ENCODE assay signal across 10 cellular contexts in the genomic region with DNA sequence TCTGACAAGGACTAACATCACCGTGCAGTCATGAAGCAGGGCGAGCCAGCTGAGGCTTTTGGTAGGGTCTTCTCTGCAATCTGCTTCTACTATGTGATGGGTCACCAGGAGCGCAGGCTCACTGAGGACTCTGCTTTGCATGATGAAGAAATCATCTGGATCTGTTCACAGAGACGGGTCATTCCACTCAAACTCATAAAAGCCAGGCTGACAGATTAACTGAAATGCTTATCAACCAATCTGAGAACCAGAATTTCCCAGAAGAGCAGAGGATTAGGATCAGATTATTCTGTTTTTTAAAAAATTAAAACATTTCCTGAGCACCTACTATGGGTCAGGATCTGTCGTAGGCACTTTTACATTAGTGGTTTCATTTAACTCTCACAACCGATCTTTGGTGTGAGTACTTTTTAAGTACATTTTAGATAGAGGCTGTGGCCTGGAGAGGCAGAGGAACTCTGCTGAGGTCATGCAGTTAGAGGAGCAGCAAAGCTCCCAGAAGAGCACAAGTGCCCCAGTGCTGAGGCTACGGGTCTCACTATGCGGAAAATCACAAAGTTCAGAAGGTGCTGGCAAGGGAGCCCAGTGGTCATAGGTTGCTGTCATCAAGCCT.
DNase-seq lines count a peak whose midpoint lies in the region; ATAC-seq and TF ChIP-seq lines count a peak whose summit lies in the region.
"Had no signal": no experiment of that assay in that cellular context is flagged by ENCODE, and none has a peak within 500 bp of the region (broad histone marks: within the 10 kb centered on the region; RNA-seq: fewer than 3 reads in every experiment).

No MANE protein-coding gene starts in this region.

- H3K9me3 Mint-ChIP-seq in glutamatergic neuron (ENCODE audit: unreplicated experiment) (peaks cover 8% of the 10 kb centered on the region), progenitor cell of endocrine pancreas (ENCODE audit: low read depth) (no peaks in the 10 kb centered on the region)

- H3K4me1 Mint-ChIP-seq in glutamatergic neuron (ENCODE audit: low read depth, unreplicated experiment): peaks cover 49% of the 10 kb centered on the region
- H3K4me1 Mint-ChIP-seq in progenitor cell of endocrine pancreas (ENCODE audit: low read depth): peaks cover 16% of the 10 kb centered on the region

- DNase-seq in HuH-7 (ENCODE audit: low spot score) (peak; percentile 34), RWPE2 (ENCODE audit: low spot score) (no peak), glutamatergic neuron (no peak), progenitor cell of endocrine pancreas (ENCODE audit: low spot score, unreplicated experiment) (no peak), HK-2 (ENCODE audit: unreplicated experiment) (no peak), dorsolateral prefrontal cortex (no peak)
- DNase-seq: Kasumi-1; stimulated activated naive CD4-positive, alpha-beta T cell treated with Interleukin-2 at 50 U/mL for 16 hours had no signal

- H3K4me1 ChIP-seq in RWPE2 (ENCODE audit: insufficient read depth, poor library complexity, severe bottlenecking): peaks cover 35% of the 10 kb centered on the region

- intact Hi-C loops in dorsolateral prefrontal cortex (cut with DNase I): no loop called here

- no peaks in the 10 kb centered on the region for H3K36me3 ChIP-seq in RWPE2 (ENCODE audit: low read depth)

- H3K27me3 ChIP-seq in RWPE2 (ENCODE audit: insufficient read depth, poor library complexity, severe bottlenecking) (no peaks in the 10 kb centered on the region), dorsolateral prefrontal cortex (no peaks in the 10 kb centered on the region)

- no peak overlapping the region for H3K4me3 ChIP-seq in RWPE2 (ENCODE audit: severe bottlenecking)
- no peak overlapping the region for H3K4me3 ChIP-seq in dorsolateral prefrontal cortex

- no peaks in the 10 kb centered on the region for H3K9me3 ChIP-seq in RWPE2 (ENCODE audit: severe bottlenecking)

- H3K27ac Mint-ChIP-seq in glutamatergic neuron (ENCODE audit: unreplicated experiment) (peak overlapping the region; percentile 67), progenitor cell of endocrine pancreas (peak overlapping the region; percentile 81)

- H3K27ac ChIP-seq in RWPE2 (ENCODE audit: poor library complexity, severe bottlenecking) (peak overlapping the region; percentile 8), dorsolateral prefrontal cortex (no peak overlapping the region)

- no peak for TF ChIP-seq CTCF in RWPE2 (IDR thresholded peaks at IDR 0.05; ENCODE audit: poor library complexity, severe bottlenecking)
- TF ChIP-seq CTCF in glutamatergic neuron (IDR thresholded peaks at IDR 0.05; ENCODE audit: partially characterized antibody, unreplicated experiment): no peak
- TF ChIP-seq CTCF in progenitor cell of endocrine pancreas (IDR thresholded peaks at IDR 0.05; ENCODE audit: unreplicated experiment): no peak
- no peak for TF ChIP-seq CTCF in dorsolateral prefrontal cortex (IDR thresholded peaks at IDR 0.05 in 54 of 56, conservative IDR thresholded peaks at IDR 0.05 in 2 of 56; ENCODE audit: low read depth in 1 of 56, partially characterized antibody in 56 of 56)

- H3K36me3 Mint-ChIP-seq in glutamatergic neuron (ENCODE audit: unreplicated experiment) (no peaks in the 10 kb centered on the region), progenitor cell of endocrine pancreas (ENCODE audit: insufficient read depth) (no peaks in the 10 kb centered on the region)

- H3K27me3 Mint-ChIP-seq in glutamatergic neuron (ENCODE audit: unreplicated experiment): peaks cover 3% of the 10 kb centered on the region
- H3K27me3 Mint-ChIP-seq in progenitor cell of endocrine pancreas: no peaks in the 10 kb centered on the region

- peak overlapping the region; percentile 23 for H3K4me3 Mint-ChIP-seq in glutamatergic neuron (ENCODE audit: unreplicated experiment)
- H3K4me3 Mint-ChIP-seq in progenitor cell of endocrine pancreas (ENCODE audit: low read depth): no peak overlapping the region

- ATAC-seq in RWPE2 (ENCODE audit: low read depth): 0 out of 3 replicates have a peak, but pooled peaks have one; percentile 4
- ATAC-seq in GM18868 (IDR thresholded peaks at IDR 0.05; ENCODE audit: unreplicated experiment): no peak
- no peak for ATAC-seq in GM21515 (IDR thresholded peaks at IDR 0.05; ENCODE audit: unreplicated experiment)
